1 cellular context compared by ENCODE assay signal in the genomic region with DNA sequence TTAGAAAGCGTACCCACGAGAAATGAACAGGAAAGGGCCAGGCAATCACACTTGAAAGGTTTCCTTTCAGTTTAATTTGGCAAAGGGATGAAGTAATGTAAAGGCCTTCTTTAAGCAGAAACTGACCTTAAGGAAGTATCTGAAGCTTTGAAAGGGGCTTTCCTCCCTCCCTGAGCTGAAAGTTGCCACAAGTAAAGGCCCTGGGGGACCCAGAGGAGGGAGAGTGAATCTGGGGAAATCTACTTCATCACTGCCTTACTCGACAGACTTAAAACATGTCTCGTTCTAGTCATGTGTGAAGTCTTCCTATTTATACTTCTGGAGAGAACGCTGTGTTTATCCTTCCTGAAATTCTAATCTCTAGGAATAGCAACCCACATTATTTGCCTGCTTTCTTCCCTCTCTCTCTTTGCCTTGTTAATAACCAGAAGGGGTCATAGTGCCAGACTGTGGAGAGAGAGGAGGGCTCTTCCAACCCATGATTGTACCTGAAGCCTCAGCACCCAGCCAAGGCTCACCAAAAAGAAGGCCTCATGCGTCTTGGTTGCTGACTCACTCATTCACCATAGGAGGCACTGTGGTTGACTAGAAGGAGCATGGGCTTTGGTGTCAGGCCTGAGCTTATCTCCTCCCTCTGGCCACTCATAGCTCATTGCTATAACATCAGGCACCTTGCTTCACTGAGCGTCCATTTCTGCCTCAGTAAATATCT.
TF ChIP-seq lines count a peak whose summit lies in the region.

No MANE protein-coding gene starts in this region.

TF ChIP-seq in K562, 482 proteins besides CTCF, POLR2A, EP300 and RAD21 (continues in another document):
- TF ChIP-seq KDM4B (IDR thresholded peaks at IDR 0.05; ENCODE audit: borderline replicate concordance in 2 of 2, low read depth in 1 of 2) (no peak), NR4A1 (CRISPR knock-in tag; IDR thresholded peaks at IDR 0.05) (no peak), NR4A1 (tag; IDR thresholded peaks at IDR 0.05) (no peak), ZNF324 (CRISPR knock-in tag; IDR thresholded peaks at IDR 0.05) (no peak), SMAD1 (IDR thresholded peaks at IDR 0.05; ENCODE audit: low read depth, low read length, partially characterized antibody) (no peak), ZSCAN29 (IDR thresholded peaks at IDR 0.05) (no peak), KAT7 (CRISPR knock-in tag; IDR thresholded peaks at IDR 0.05; ENCODE audit: borderline replicate concordance) (no peak), SMARCC2 (IDR thresholded peaks at IDR 0.05; ENCODE audit: low read depth) (no peak), ZBTB11 (CRISPR knock-in tag; IDR thresholded peaks at IDR 0.05) (no peak), TCF7 (IDR thresholded peaks at IDR 0.05; ENCODE audit: borderline replicate concordance) (no peak), TFE3 (CRISPR knock-in tag; IDR thresholded peaks at IDR 0.05) (no peak), ZNF316 (IDR thresholded peaks at IDR 0.05) (peak; percentile 51), BACH1 (tag; IDR thresholded peaks at IDR 0.05) (no peak), ARNT (IDR thresholded peaks at IDR 0.05) (no peak), ARID2 (IDR thresholded peaks at IDR 0.05) (no peak), MCM7 (IDR thresholded peaks at IDR 0.05) (no peak), U2AF1 (optimal IDR thresholded peaks at IDR 0.05; ENCODE audit: low read depth, low read length) (no peak), MYC (IDR thresholded peaks at IDR 0.05; ENCODE audit: low read depth, low read length) (0 out of 2 replicates have a peak, but pooled peaks have one; percentile 31), MYC (CRISPR knock-in tag; IDR thresholded peaks at IDR 0.05; ENCODE audit: borderline replicate concordance, low read depth) (no peak), TBP (optimal IDR thresholded peaks at IDR 0.05; ENCODE audit: low read depth, low read length) (no peak), MAFF (IDR thresholded peaks at IDR 0.05; ENCODE audit: low read length) (peak; percentile 28; the same call in 1 of the 2 replicates), ZNF707 (CRISPR knock-in tag; conservative IDR thresholded peaks at IDR 0.05) (no peak), ZNF134 (CRISPR knock-in tag; conservative IDR thresholded peaks at IDR 0.05) (no peak), MEF2D (tag; conservative IDR thresholded peaks at IDR 0.05; ENCODE audit: low read depth) (no peak), GABPA (tag; conservative IDR thresholded peaks at IDR 0.05; ENCODE audit: low read depth) (no peak), HNRNPH1 (optimal IDR thresholded peaks at IDR 0.05; ENCODE audit: low read depth, low read length) (no peak), SRSF9 (IDR thresholded peaks at IDR 0.05; ENCODE audit: borderline replicate concordance, low read depth, low read length) (no peak), SP1 (CRISPR knock-in tag; IDR thresholded peaks at IDR 0.05) (no peak), ZNF764 (CRISPR knock-in tag; IDR thresholded peaks at IDR 0.05; ENCODE audit: low read depth) (peak; percentile 93), YY1 (IDR thresholded peaks at IDR 0.05; ENCODE audit: borderline replicate concordance in 1 of 3, control insufficient read depth in 1 of 3, extremely low read depth in 1 of 3, insufficient read depth in 3 of 3, insufficient read length in 1 of 3, insufficient replicate concordance in 2 of 3, low read depth in 1 of 3, low read length in 2 of 3) (peak in 1 of 3 experiments; percentile 16), SREBF1 (IDR thresholded peaks at IDR 0.05; ENCODE audit: borderline replicate concordance, low read depth, low read length) (no peak), MAFG (tag; conservative IDR thresholded peaks at IDR 0.05) (peak; percentile 37; the same call in 1 of the 2 replicates), JUNB (CRISPR knock-in tag; conservative IDR thresholded peaks at IDR 0.05) (no peak), RNF2 (IDR thresholded peaks at IDR 0.05) (no peak), NFE2 (IDR thresholded peaks at IDR 0.05; ENCODE audit: low read depth) (peak; percentile 69)
- TF ChIP-seq, protein P1, sequence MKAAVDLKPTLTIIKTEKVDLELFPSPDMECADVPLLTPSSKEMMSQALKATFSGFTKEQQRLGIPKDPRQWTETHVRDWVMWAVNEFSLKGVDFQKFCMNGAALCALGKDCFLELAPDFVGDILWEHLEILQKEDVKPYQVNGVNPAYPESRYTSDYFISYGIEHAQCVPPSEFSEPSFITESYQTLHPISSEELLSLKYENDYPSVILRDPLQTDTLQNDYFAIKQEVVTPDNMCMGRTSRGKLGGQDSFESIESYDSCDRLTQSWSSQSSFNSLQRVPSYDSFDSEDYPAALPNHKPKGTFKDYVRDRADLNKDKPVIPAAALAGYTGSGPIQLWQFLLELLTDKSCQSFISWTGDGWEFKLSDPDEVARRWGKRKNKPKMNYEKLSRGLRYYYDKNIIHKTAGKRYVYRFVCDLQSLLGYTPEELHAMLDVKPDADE (conservative IDR thresholded peaks at IDR 0.05; ENCODE audit: control insufficient read depth, low read depth, low read length) = no peak
- TF ChIP-seq, protein P2, sequence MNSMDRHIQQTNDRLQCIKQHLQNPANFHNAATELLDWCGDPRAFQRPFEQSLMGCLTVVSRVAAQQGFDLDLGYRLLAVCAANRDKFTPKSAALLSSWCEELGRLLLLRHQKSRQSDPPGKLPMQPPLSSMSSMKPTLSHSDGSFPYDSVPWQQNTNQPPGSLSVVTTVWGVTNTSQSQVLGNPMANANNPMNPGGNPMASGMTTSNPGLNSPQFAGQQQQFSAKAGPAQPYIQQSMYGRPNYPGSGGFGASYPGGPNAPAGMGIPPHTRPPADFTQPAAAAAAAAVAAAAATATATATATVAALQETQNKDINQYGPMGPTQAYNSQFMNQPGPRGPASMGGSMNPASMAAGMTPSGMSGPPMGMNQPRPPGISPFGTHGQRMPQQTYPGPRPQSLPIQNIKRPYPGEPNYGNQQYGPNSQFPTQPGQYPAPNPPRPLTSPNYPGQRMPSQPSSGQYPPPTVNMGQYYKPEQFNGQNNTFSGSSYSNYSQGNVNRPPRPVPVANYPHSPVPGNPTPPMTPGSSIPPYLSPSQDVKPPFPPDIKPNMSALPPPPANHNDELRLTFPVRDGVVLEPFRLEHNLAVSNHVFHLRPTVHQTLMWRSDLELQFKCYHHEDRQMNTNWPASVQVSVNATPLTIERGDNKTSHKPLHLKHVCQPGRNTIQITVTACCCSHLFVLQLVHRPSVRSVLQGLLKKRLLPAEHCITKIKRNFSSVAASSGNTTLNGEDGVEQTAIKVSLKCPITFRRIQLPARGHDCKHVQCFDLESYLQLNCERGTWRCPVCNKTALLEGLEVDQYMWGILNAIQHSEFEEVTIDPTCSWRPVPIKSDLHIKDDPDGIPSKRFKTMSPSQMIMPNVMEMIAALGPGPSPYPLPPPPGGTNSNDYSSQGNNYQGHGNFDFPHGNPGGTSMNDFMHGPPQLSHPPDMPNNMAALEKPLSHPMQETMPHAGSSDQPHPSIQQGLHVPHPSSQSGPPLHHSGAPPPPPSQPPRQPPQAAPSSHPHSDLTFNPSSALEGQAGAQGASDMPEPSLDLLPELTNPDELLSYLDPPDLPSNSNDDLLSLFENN (IDR thresholded peaks at IDR 0.05; ENCODE audit: low read depth in 2 of 2, low read length in 2 of 2) = no peak
- TF ChIP-seq, protein P3, sequence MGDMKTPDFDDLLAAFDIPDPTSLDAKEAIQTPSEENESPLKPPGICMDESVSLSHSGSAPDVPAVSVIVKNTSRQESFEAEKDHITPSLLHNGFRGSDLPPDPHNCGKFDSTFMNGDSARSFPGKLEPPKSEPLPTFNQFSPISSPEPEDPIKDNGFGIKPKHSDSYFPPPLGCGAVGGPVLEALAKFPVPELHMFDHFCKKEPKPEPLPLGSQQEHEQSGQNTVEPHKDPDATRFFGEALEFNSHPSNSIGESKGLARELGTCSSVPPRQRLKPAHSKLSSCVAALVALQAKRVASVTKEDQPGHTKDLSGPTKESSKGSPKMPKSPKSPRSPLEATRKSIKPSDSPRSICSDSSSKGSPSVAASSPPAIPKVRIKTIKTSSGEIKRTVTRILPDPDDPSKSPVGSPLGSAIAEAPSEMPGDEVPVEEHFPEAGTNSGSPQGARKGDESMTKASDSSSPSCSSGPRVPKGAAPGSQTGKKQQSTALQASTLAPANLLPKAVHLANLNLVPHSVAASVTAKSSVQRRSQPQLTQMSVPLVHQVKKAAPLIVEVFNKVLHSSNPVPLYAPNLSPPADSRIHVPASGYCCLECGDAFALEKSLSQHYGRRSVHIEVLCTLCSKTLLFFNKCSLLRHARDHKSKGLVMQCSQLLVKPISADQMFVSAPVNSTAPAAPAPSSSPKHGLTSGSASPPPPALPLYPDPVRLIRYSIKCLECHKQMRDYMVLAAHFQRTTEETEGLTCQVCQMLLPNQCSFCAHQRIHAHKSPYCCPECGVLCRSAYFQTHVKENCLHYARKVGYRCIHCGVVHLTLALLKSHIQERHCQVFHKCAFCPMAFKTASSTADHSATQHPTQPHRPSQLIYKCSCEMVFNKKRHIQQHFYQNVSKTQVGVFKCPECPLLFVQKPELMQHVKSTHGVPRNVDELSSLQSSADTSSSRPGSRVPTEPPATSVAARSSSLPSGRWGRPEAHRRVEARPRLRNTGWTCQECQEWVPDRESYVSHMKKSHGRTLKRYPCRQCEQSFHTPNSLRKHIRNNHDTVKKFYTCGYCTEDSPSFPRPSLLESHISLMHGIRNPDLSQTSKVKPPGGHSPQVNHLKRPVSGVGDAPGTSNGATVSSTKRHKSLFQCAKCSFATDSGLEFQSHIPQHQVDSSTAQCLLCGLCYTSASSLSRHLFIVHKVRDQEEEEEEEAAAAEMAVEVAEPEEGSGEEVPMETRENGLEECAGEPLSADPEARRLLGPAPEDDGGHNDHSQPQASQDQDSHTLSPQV (IDR thresholded peaks at IDR 0.05) = no peak
- TF ChIP-seq, protein P4, sequence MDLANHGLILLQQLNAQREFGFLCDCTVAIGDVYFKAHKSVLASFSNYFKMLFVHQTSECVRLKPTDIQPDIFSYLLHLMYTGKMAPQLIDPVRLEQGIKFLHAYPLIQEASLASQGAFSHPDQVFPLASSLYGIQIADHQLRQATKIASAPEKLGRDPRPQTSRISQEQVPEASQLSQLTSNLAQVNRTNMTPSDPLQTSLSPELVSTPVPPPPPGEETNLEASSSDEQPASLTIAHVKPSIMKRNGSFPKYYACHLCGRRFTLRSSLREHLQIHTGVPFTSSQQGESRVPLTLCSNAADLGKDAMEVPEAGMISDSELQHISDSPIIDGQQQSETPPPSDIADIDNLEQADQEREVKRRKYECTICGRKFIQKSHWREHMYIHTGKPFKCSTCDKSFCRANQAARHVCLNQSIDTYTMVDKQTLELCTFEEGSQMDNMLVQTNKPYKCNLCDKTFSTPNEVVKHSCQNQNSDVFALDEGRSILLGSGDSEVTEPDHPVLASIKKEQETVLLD (IDR thresholded peaks at IDR 0.05) = no peak
- TF ChIP-seq, protein P5, sequence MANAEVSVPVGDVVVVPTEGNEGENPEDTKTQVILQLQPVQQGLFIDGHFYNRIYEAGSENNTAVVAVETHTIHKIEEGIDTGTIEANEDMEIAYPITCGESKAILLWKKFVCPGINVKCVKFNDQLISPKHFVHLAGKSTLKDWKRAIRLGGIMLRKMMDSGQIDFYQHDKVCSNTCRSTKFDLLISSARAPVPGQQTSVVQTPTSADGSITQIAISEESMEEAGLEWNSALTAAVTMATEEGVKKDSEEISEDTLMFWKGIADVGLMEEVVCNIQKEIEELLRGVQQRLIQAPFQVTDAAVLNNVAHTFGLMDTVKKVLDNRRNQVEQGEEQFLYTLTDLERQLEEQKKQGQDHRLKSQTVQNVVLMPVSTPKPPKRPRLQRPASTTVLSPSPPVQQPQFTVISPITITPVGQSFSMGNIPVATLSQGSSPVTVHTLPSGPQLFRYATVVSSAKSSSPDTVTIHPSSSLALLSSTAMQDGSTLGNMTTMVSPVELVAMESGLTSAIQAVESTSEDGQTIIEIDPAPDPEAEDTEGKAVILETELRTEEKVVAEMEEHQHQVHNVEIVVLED (CRISPR knock-in tag; IDR thresholded peaks at IDR 0.05) = no peak
- TF ChIP-seq, protein P6, sequence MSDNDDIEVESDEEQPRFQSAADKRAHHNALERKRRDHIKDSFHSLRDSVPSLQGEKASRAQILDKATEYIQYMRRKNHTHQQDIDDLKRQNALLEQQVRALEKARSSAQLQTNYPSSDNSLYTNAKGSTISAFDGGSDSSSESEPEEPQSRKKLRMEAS (CRISPR knock-in tag; IDR thresholded peaks at IDR 0.05) = peak; percentile 59
